Comparison of ENCODE assay signal across 8 cellular contexts in genomic region chr12:55997535-55997859, GRCh38. TPM values are rescaled to one million over a fixed set of nuclear protein-coding genes. Genes with fewer than 3 reads are reported as not detected.
A peak's percentile ranks its signal among the peaks of the same experiment; 100 is the strongest.
DNase-seq lines count a peak whose midpoint lies in the region; ATAC-seq, FAIRE-seq and TF ChIP-seq lines count a peak whose summit lies in the region.

No MANE protein-coding gene starts in this region.

- peaks cover 4% of the 10 kb centered on the region; the same call in 1 of the 2 replicates for H3K36me3 ChIP-seq in SJCRH30
- peaks cover 0 to 48% (median 40%) of the 10 kb centered on the region in 9 donors for H3K36me3 ChIP-seq in heart left ventricle

- H3K4me1 ChIP-seq in SJCRH30 (no peaks in the 10 kb centered on the region), heart left ventricle (peaks cover 0 to 21% (median 11%) of the 10 kb centered on the region in 12 donors)

- in situ Hi-C loops in KBM-7 (cut with MboI; ENCODE audit: low pct_unique_long_range_greater_than_20kb, low sequenced_read_pairs): no loop called here

- intact Hi-C loops in heart left ventricle (cut with DNase I): loop anchor here in 9 of 10 donors (1.0 to 10.0 kb wide), 5 partner anchors 43 to 120 kb away; partner anchors contain the start of genes RPS26 (in 9 of the 9), RPL41 (in 2 of the 9) and ZC3H10 (in 2 of the 9)

- TF ChIP-seq CTCF in heart left ventricle (IDR thresholded peaks at IDR 0.05) (no peak), retinal pigment epithelial cell (conservative IDR thresholded peaks at IDR 0.05; ENCODE audit: low read depth, low read length) (no peak)

- 0 to 6% (median 3%) methylated on average over 2 to 5 of the region's 5 CpGs for WGBS in heart left ventricle, 4 donors

- no peak for TF ChIP-seq POLR2A in heart left ventricle (IDR thresholded peaks at IDR 0.05)

- peak in 2 of 4 donors; percentile 3 to 4 for ATAC-seq in heart left ventricle

- H3K27me3 ChIP-seq in SJCRH30: no peaks in the 10 kb centered on the region
- H3K27me3 ChIP-seq in heart left ventricle: no peaks in the 10 kb centered on the region

- DNase-seq in GM19239 (ENCODE audit: insufficient read length, low spot score) (peak; percentile 28), SJCRH30 (no peak), heart left ventricle (no peak), retinal pigment epithelial cell (ENCODE audit: low read depth) (no peak), GDM1 (lab: John Stamatoyannopoulos, UW) (no peak), KBM-7 (no peak), 8988T (no peak)
- DNase-seq in effector CD4-positive, alpha-beta T cell: no peak

- FAIRE-seq in GM19239 (lab: Jason Lieb, UNC): no peak

- H3K9me3 ChIP-seq in SJCRH30 (replicated peaks): no peaks in the 10 kb centered on the region
- H3K9me3 ChIP-seq in heart left ventricle: no peaks in the 10 kb centered on the region

- H3K4me3 ChIP-seq in SJCRH30: peak overlapping the region; percentile 59
- H3K4me3 ChIP-seq in heart left ventricle: peak overlapping the region; percentile 27 to 82 (median 68)
- peak overlapping the region; percentile 93 for H3K4me3 ChIP-seq in retinal pigment epithelial cell (ENCODE audit: low read length)

- no peak overlapping the region for H3K27ac ChIP-seq in SJCRH30
- peak overlapping the region; percentile 63 to 94 (median 87) for H3K27ac ChIP-seq in heart left ventricle

RNA-seq across cellular contexts. Expression of gene SUOX, which starts 0.4 kb away (rescaled TPM):
- total RNA-seq in SJCRH30 (2014; rRNA removed; shearing (Covaris generic)): 10.0 and 13.2 TPM in 2 replicates
- 10 to 100 TPM; 25.0 to 59.5 (median 32.0) TPM for total RNA-seq in heart left ventricle
- 10 to 100 TPM; 26.2 to 28.6 TPM for polyA plus RNA-seq in heart left ventricle

RNA-seq across cellular contexts. Expression of gene IKZF4, which starts 23.3 kb away (rescaled TPM):
- 1.7 and 2.2 TPM in 2 replicates for total RNA-seq in SJCRH30 (2014; rRNA removed; shearing (Covaris generic))
- 10 to 100 TPM in 1 of 9 donors, 1 to 10 TPM in 8; 4.3 to 10.3 (median 6.9) TPM for total RNA-seq in heart left ventricle
- polyA plus RNA-seq in heart left ventricle: 1 to 10 TPM; 2.6 to 3.2 TPM

RNA-seq across cellular contexts. Expression of gene RAB5B, which starts 23.6 kb away (rescaled TPM):
- total RNA-seq in SJCRH30 (2014; rRNA removed; shearing (Covaris generic)): 59.4 and 61.0 TPM in 2 replicates
- total RNA-seq in heart left ventricle: 100 to 1,000 TPM in 8 of 9 donors, 10 to 100 TPM in 1; 97.5 to 135 (median 119) TPM
- 10 to 100 TPM; 57.5 to 86.5 TPM for polyA plus RNA-seq in heart left ventricle

RNA-seq across cellular contexts. Expression of gene CDK2, which starts 30.9 kb away (rescaled TPM):
- total RNA-seq in SJCRH30 (2014; rRNA removed; shearing (Covaris generic)): 99.6 and 106 TPM in 2 replicates
- total RNA-seq in heart left ventricle: 10 to 100 TPM in 6 of 9 donors, 1 to 10 TPM in 3; 3.7 to 16.7 (median 11.3) TPM
- 10 to 100 TPM in 1 of 2 donors, 1 to 10 TPM in 1; 4.1 to 23.5 TPM for polyA plus RNA-seq in heart left ventricle

RNA-seq across cellular contexts. Expression of gene PMEL, which starts 31.7 kb away (rescaled TPM):
- 1.2 and 1.3 TPM in 2 replicates for total RNA-seq in SJCRH30 (2014; rRNA removed; shearing (Covaris generic))
- total RNA-seq in heart left ventricle: 1 to 10 TPM in 3 of 9 donors, under 1 TPM in 5, not detected in 1; 0.56 to 1.3 (median 0.73) TPM
- under 1 TPM; 0.23 to 0.49 TPM for polyA plus RNA-seq in heart left ventricle
